21 cellular contexts compared by ENCODE assay signal in genomic region chrX:100721328-100721727, GRCh38. TPM values are rescaled to one million over a fixed set of nuclear protein-coding genes. Genes with fewer than 3 reads are reported as not detected.
DNase-seq lines count a peak whose midpoint lies in the region; ATAC-seq and TF ChIP-seq lines count a peak whose summit lies in the region.
"Had no signal": no experiment of that assay in that cellular context is flagged by ENCODE, and none has a peak within 500 bp of the region (broad histone marks: within the 10 kb centered on the region; RNA-seq: fewer than 3 reads in every experiment).

No MANE protein-coding gene starts in this region.

- ATAC-seq in PC-3 (peak; percentile 82), left colon (peak; percentile 96), HG02610 (IDR thresholded peaks at IDR 0.05; ENCODE audit: unreplicated experiment) (no peak)
- ATAC-seq: HCT116, HepG2 had no signal

- no peaks in the 10 kb centered on the region for H3K79me2 ChIP-seq in PC-3 (ENCODE audit: low read length)

- no peaks in the 10 kb centered on the region for H3F3A ChIP-seq in PC-3 (ENCODE audit: low read length, unreplicated experiment)

- CTCF ChIA-PET in PC-3 (lab: Charles Lee), result interaction anchor here (0.6 to 1.0 kb wide), 2 partner anchors 45 to 47 kb away, joined by 3 to 4 read pairs; no protein-coding TSS in a partner anchor

- no peaks in the 10 kb centered on the region for H3K27me3 ChIP-seq in PC-3 (ENCODE audit: low read length)
- no peaks in the 10 kb centered on the region for H3K27me3 ChIP-seq in uterus
- H3K27me3 ChIP-seq: BLaER1 treated with 17β-estradiol and CSF1 and Interleukin-3, amounts not matched to agents 10 nM and 100 nM had no signal

- peak; percentile 1 for DNase-seq in NCI-H146 (lab: John Stamatoyannopoulos, UW)
- no peak for DNase-seq in NCI-H146 treated with DMSO at 0.1 percent for 48 hours (lab: John Stamatoyannopoulos, UW; ENCODE audit: unreplicated experiment)
- peak; percentile 51 for DNase-seq in PC-3
- DNase-seq in left colon, result no peak
- no peak for DNase-seq in uterus
- DNase-seq in posterior vena cava (ENCODE audit: low spot score), result no peak
- no peak for DNase-seq in NCI-H2171 treated with DMSO at 0.1 percent for 48 hours (lab: John Stamatoyannopoulos, UW)
- DNase-seq: 8988T; CD8-positive, alpha-beta memory T cell; COR-L47; DMS 273 treated with DMSO at 0.1 percent for 48 hours; DMS79; GDM1; GOT3; H7; HFFc6 had no signal

- no TSS peak for BruUV-seq in PC-3 (replicated peaks; lab: Mats Ljungman, UMichigan)

- no peak overlapping the region for H3K9ac ChIP-seq in PC-3 (ENCODE audit: low read length)
- H3K9ac ChIP-seq: BLaER1 treated with 17β-estradiol and CSF1 and Interleukin-3, amounts not matched to agents 10 nM and 100 nM had no signal

- POLR2A ChIA-PET in PC-3 (lab: Charles Lee; ENCODE audit: unreplicated experiment), result no interaction called here

- H4K20me1 ChIP-seq in PC-3 (ENCODE audit: low read length), result no peaks in the 10 kb centered on the region
- H4K20me1 ChIP-seq: BLaER1 treated with 17β-estradiol and CSF1 and Interleukin-3, amounts not matched to agents 10 nM and 100 nM had no signal

- intact Hi-C loops in PC-3 (cut with micrococcal nuclease), result no loop called here
- intact Hi-C loops in left colon (cut with DNase I, micrococcal nuclease), result no loop called here
- intact Hi-C loops in uterus (cut with DNase I; ENCODE audit: low total_unique reads), result no loop called here
- intact Hi-C loops in posterior vena cava (cut with DNase I), result no loop called here

- TF ChIP-seq CTCF in PC-3 (conservative IDR thresholded peaks at IDR 0.05; ENCODE audit: low read depth, low read length), result no peak
- no peak for TF ChIP-seq CTCF in uterus (IDR thresholded peaks at IDR 0.05)

- H3K4me2 ChIP-seq in PC-3 (ENCODE audit: low read length), result no peak overlapping the region
- H3K4me2 ChIP-seq: BLaER1 treated with 17β-estradiol and CSF1 and Interleukin-3, amounts not matched to agents 10 nM and 100 nM had no signal

- peaks cover 7% of the 10 kb centered on the region; the same call in 1 of the 2 replicates for H3K4me1 ChIP-seq in PC-3 (ENCODE audit: insufficient read depth, low read length)
- no peaks in the 10 kb centered on the region for H3K4me1 ChIP-seq in uterus
- H3K4me1 ChIP-seq: BLaER1 treated with 17β-estradiol and CSF1 and Interleukin-3, amounts not matched to agents 10 nM and 100 nM had no signal

- H3K9me2 ChIP-seq in PC-3 (replicated peaks; ENCODE audit: low read length), result no peaks in the 10 kb centered on the region

- H2AFZ ChIP-seq in PC-3 (ENCODE audit: low read length), result no peak overlapping the region

- H3K36me3 ChIP-seq in PC-3 (ENCODE audit: low read depth, low read length), result no peaks in the 10 kb centered on the region
- H3K36me3 ChIP-seq in uterus, result no peaks in the 10 kb centered on the region
- H3K36me3 ChIP-seq: BLaER1 treated with 17β-estradiol and CSF1 and Interleukin-3, amounts not matched to agents 10 nM and 100 nM had no signal

- H3K9me3 ChIP-seq in PC-3 (ENCODE audit: low read length) (no peaks in the 10 kb centered on the region), uterus (no peaks in the 10 kb centered on the region)

- TF ChIP-seq POLR2A in uterus (IDR thresholded peaks at IDR 0.05), result no peak

- H3K4me3 ChIP-seq in PC-3 (ENCODE audit: low read length) (no peak overlapping the region), uterus (no peak overlapping the region)
- H3K4me3 ChIP-seq: BLaER1 treated with 17β-estradiol and CSF1 and Interleukin-3, amounts not matched to agents 10 nM and 100 nM had no signal

- H3K27ac ChIP-seq in PC-3 (ENCODE audit: low read length) (no peak overlapping the region), uterus (peak overlapping the region; percentile 10 to 29)
- H3K27ac ChIP-seq: BLaER1 treated with 17β-estradiol and CSF1 and Interleukin-3, amounts not matched to agents 10 nM and 100 nM had no signal

RNA-seq across cellular contexts. Expression of gene SYTL4, which starts 10.6 kb away (rescaled TPM):
- total RNA-seq in PC-3 (2014; rRNA removed) (2.7 and 3.2 TPM in 2 replicates), left colon (10 to 100 TPM; 48.0 to 52.5 TPM), uterus (100 to 1,000 TPM in 1 of 4 donors, 10 to 100 TPM in 3; 48.0 to 169 (median 83.8) TPM), posterior vena cava (10 to 100 TPM in 1 of 2 donors, 1 to 10 TPM in 1; 7.1 to 10.6 TPM)
- total RNA-seq: B cell; CD8-positive, alpha-beta memory T cell had no signal

Comparison
In these comparisons a context has a peak if more than half of its experiments do, and no peak if none do; other contexts are left out.
1. DNase-seq: peak in NCI-H146 (single experiment) and PC-3 (single experiment); none in NCI-H146 treated with DMSO at 0.1 percent for 48 hours (single experiment), left colon (0 of 2), uterus (0 of 2), posterior vena cava (single experiment) and NCI-H2171 treated with DMSO at 0.1 percent for 48 hours (single experiment).
2. RNA of gene SYTL4, which starts 10.6 kb away (total RNA-seq): 48.0 to 169 TPM in uterus and 48.0 to 52.5 TPM in left colon; 7.1 to 10.6 TPM in posterior vena cava and 2.7 to 3.2 TPM in PC-3; every median in the first group is over 4 times any median in the second.